In the genomic region with DNA sequence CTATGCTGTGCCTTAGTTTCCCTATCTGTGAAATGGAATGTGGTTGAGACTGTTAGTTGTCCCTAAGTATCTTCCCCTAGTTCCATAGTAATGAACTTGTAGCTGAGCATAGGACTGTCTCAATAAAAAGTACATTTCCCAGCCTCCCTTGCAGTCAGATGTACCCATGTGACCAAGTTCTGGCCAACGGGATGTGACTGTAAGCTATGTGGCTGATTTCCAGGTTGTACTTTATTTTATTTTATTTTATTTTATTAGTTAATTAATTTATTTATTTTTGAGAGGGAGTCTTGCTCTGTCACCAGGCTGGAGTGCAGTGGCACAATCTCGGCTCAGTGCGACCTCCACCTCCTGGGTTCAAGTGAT, we compare ENCODE assay signal across 18 cellular contexts.
DNase-seq lines count a peak whose midpoint lies in the region; ATAC-seq, FAIRE-seq and TF ChIP-seq lines count a peak whose summit lies in the region.
"Had no signal": no experiment of that assay in that cellular context is flagged by ENCODE, and none has a peak within 500 bp of the region (broad histone marks: within the 10 kb centered on the region; RNA-seq: fewer than 3 reads in every experiment).

No MANE protein-coding gene starts in this region.

- H3K4me1 ChIP-seq in HepG2 (ENCODE audit: insufficient read depth, low read length) (peaks cover 84% of the 10 kb centered on the region), right lobe of liver (peaks cover 0 to 15% (median 5%) of the 10 kb centered on the region in 4 donors), K562 (replicated peaks in 1 of 2; ENCODE audit: control insufficient read depth in 2 of 2, insufficient read depth in 2 of 2, low read length in 2 of 2) (peaks cover 35 to 42% of the 10 kb centered on the region in 2 experiments), keratinocyte (ENCODE audit: control insufficient read depth, extremely low read depth, insufficient read depth, low read length) (peaks cover 64% of the 10 kb centered on the region)

- DNase-seq in HepG2 (ENCODE audit: low spot score) (no peak), right lobe of liver (no peak), K562 (ENCODE audit: extremely low read depth in 1 of 4, low spot score in 3 of 4) (peak in 1 of 4 experiments; percentile 26), keratinocyte (ENCODE audit: low read depth, low spot score) (no peak), coronary artery (ENCODE audit: low spot score) (no peak), GM20000 (ENCODE audit: low spot score) (no peak)
- DNase-seq: 8988T; Calu3; CD8-positive, alpha-beta T cell; DND-41; EL; HCEC 1CT had no signal

- no peaks in the 10 kb centered on the region; a peak in 1 of 5 replicates for H3K27me3 ChIP-seq in HepG2 (ENCODE audit: control insufficient read depth in 1 of 2, insufficient read depth in 2 of 2, low read length in 2 of 2)
- no peaks in the 10 kb centered on the region for H3K27me3 ChIP-seq in right lobe of liver
- H3K27me3 ChIP-seq in K562 (ENCODE audit: control insufficient read depth in 2 of 2, insufficient read depth in 2 of 2, low read length in 2 of 2) = no peaks in the 10 kb centered on the region
- no peaks in the 10 kb centered on the region for H3K27me3 ChIP-seq in keratinocyte (ENCODE audit: control insufficient read depth, extremely low read depth, insufficient read depth, low read length)
- H3K27me3 ChIP-seq: BLaER1 treated with 17β-estradiol and CSF1 and Interleukin-3, amounts not matched to agents 10 nM and 100 nM had no signal

- BruUV-seq in HepG2 (replicated peaks; lab: Mats Ljungman, UMichigan) (no TSS peak), K562 (replicated peaks; lab: Mats Ljungman, UMichigan) (no TSS peak)

- dilution Hi-C loops in keratinocyte (cut with MboI; ENCODE audit: extremely low pct_ligation_motif_present, low sequenced_read_pairs) = no loop called here

- H3K27ac ChIP-seq in HepG2 (ENCODE audit: extremely low read length, insufficient read depth, low read length) (no peak overlapping the region), right lobe of liver (no peak overlapping the region), K562 (ENCODE audit: extremely low read depth, low read depth, low read length) (no peak overlapping the region), keratinocyte (ENCODE audit: control insufficient read depth, insufficient read depth, low read length) (peak overlapping the region; percentile 75), coronary artery (no peak overlapping the region)
- H3K27ac ChIP-seq: BLaER1 treated with 17β-estradiol and CSF1 and Interleukin-3, amounts not matched to agents 10 nM and 100 nM; HL-60 had no signal

- in situ Hi-C loops in HepG2 (cut with HindIII; ENCODE audit: extremely low pct_ligation_motif_present, low pct_unique_long_range_greater_than_20kb) = no loop called here
- in situ Hi-C loops in K562 (cut with MboI) = no loop called here

- intact Hi-C loops in HepG2 (cut with micrococcal nuclease; ENCODE audit: unreplicated experiment) = no loop called here
- intact Hi-C loops in right lobe of liver (cut with DNase I) = no loop called here
- intact Hi-C loops in K562 (cut with micrococcal nuclease) = no loop called here

- TF ChIP-seq CTCF in HepG2 (CRISPR knock-in tag; IDR thresholded peaks at IDR 0.05) = no peak
- TF ChIP-seq CTCF in right lobe of liver (IDR thresholded peaks at IDR 0.05) = no peak
- no peak for TF ChIP-seq CTCF in K562 (IDR thresholded peaks at IDR 0.05 in 2 of 3, conservative IDR thresholded peaks at IDR 0.05 in 1 of 3; ENCODE audit: insufficient read depth in 2 of 3, low read depth in 1 of 3, low read length in 3 of 3)
- no peak for TF ChIP-seq CTCF in keratinocyte (optimal IDR thresholded peaks at IDR 0.05 in 1 of 3, IDR thresholded peaks at IDR 0.05 in 1 of 3, conservative IDR thresholded peaks at IDR 0.05 in 1 of 3; ENCODE audit: extremely low read depth in 1 of 3, insufficient read depth in 2 of 3, low read length in 3 of 3)
- no peak for TF ChIP-seq CTCF in coronary artery (IDR thresholded peaks at IDR 0.05)
- no peak for TF ChIP-seq CTCF in GM20000 (IDR thresholded peaks at IDR 0.05; ENCODE audit: extremely low read depth, missing control alignments)

- H3K79me2 ChIP-seq in HepG2 (ENCODE audit: insufficient read depth, low read length) (no peaks in the 10 kb centered on the region), K562 (ENCODE audit: control insufficient read depth, insufficient read depth, low read length) (no peaks in the 10 kb centered on the region), keratinocyte (ENCODE audit: control insufficient read depth, insufficient read depth, low read length) (no peaks in the 10 kb centered on the region)

- H3K9ac ChIP-seq in HepG2 (ENCODE audit: insufficient read depth, low read depth, low read length) (no peak overlapping the region), K562 (ENCODE audit: insufficient read depth in 1 of 2, low read depth in 2 of 2, low read length in 2 of 2) (no peak overlapping the region), keratinocyte (ENCODE audit: control insufficient read depth, extremely low read depth, insufficient read depth, low read length) (peak overlapping the region; percentile 53)
- H3K9ac ChIP-seq: BLaER1 treated with 17β-estradiol and CSF1 and Interleukin-3, amounts not matched to agents 10 nM and 100 nM had no signal

- H2AFZ ChIP-seq in HepG2 (ENCODE audit: low read length) = peak overlapping the region; percentile 42
- peak overlapping the region; percentile 69 for H2AFZ ChIP-seq in K562 (ENCODE audit: low read depth, low read length)
- H2AFZ ChIP-seq in keratinocyte (ENCODE audit: control insufficient read depth, low read length) = no peak overlapping the region

- H3K9me1 ChIP-seq in K562 (ENCODE audit: control insufficient read depth, insufficient read depth, low read length) (no peaks in the 10 kb centered on the region), keratinocyte (ENCODE audit: control insufficient read depth, extremely low read depth, insufficient read depth, low read length) (no peaks in the 10 kb centered on the region)

- no peaks in the 10 kb centered on the region for H4K20me1 ChIP-seq in HepG2 (ENCODE audit: insufficient read depth, low read length)
- H4K20me1 ChIP-seq in K562 (replicated peaks; ENCODE audit: control insufficient read depth, insufficient read depth, low read length) = no peaks in the 10 kb centered on the region
- H4K20me1 ChIP-seq in keratinocyte (ENCODE audit: control insufficient read depth, extremely low read depth, insufficient read depth, low read length) = no peaks in the 10 kb centered on the region
- H4K20me1 ChIP-seq: BLaER1 treated with 17β-estradiol and CSF1 and Interleukin-3, amounts not matched to agents 10 nM and 100 nM had no signal

- CTCF ChIA-PET in HepG2 (lab: Yijun Ruan, JAX; ENCODE audit: low intra/inter-chr PET ratio, low total read pairs) (no interaction called here), K562 (lab: Yijun Ruan, JAX; ENCODE audit: low intra/inter-chr PET ratio) (no interaction called here)

- no peak for TF ChIP-seq EP300 in HepG2 (IDR thresholded peaks at IDR 0.05; ENCODE audit: low read depth in 2 of 2, low read length in 2 of 2)
- TF ChIP-seq EP300 in HepG2 (CRISPR knock-in tag; IDR thresholded peaks at IDR 0.05; ENCODE audit: borderline replicate concordance) = no peak
- no peak for TF ChIP-seq EP300 in K562 (IDR thresholded peaks at IDR 0.05; ENCODE audit: low read length)

- no peak overlapping the region for H3K4me3 ChIP-seq in HepG2 (replicated peaks in 1 of 3; ENCODE audit: insufficient read depth in 1 of 3, low read depth in 2 of 3, low read length in 3 of 3)
- H3K4me3 ChIP-seq in right lobe of liver = no peak overlapping the region
- no peak overlapping the region for H3K4me3 ChIP-seq in K562
- H3K4me3 ChIP-seq in keratinocyte (ENCODE audit: control insufficient read depth in 2 of 3, extremely low read depth in 1 of 3, insufficient read depth in 2 of 3, low read depth in 1 of 3, low read length in 3 of 3) = no peak overlapping the region
- no peak overlapping the region for H3K4me3 ChIP-seq in coronary artery
- H3K4me3 ChIP-seq: BLaER1 treated with 17β-estradiol and CSF1 and Interleukin-3, amounts not matched to agents 10 nM and 100 nM; GM12878; GM23338 had no signal

- no peak for ATAC-seq in HepG2
- ATAC-seq in right lobe of liver = no peak
- ATAC-seq in K562 = no peak
- no peak for ATAC-seq in HG03175 (IDR thresholded peaks at IDR 0.05; ENCODE audit: unreplicated experiment)
- ATAC-seq: CD8-positive, alpha-beta T cell; GM23338 had no signal

- WGBS in HepG2 (ENCODE audit: low lambda C conversion rate) = 76% methylated on average over 3 of the region's 3 CpGs
- WGBS in right lobe of liver (ENCODE audit: insufficient coverage, low coverage, low lambda C conversion rate, missing lambda C conversion rate) = 86% methylated on average over 3 of the region's 3 CpGs
- 87% methylated on average over 3 of the region's 3 CpGs for WGBS in K562 (ENCODE audit: insufficient coverage, low coverage, missing lambda C conversion rate)

- FAIRE-seq in HepG2 (lab: Jason Lieb, UNC) (no peak), K562 (lab: Jason Lieb, UNC) (no peak), keratinocyte (lab: Jason Lieb, UNC) (no peak)
- FAIRE-seq: GM12878, H54 had no signal

- POLR2A ChIA-PET in HepG2 (lab: Yijun Ruan, JAX) (interaction anchor here (1.3 to 1.6 kb wide), 2 partner anchors 12 to 39 kb away, joined by 3 to 4 read pairs; no protein-coding TSS in a partner anchor), K562 (lab: Yijun Ruan, JAX) (interaction anchor here (0.6 to 1.3 kb wide), 2 partner anchors 24 to 226 kb away, joined by 3 read pairs; no protein-coding TSS in a partner anchor)

- TF ChIP-seq POLR2A in HepG2 (IDR thresholded peaks at IDR 0.05; ENCODE audit: insufficient read depth in 1 of 2, low read depth in 2 of 2, low read length in 2 of 2) = no peak
- no peak for TF ChIP-seq POLR2A in right lobe of liver (IDR thresholded peaks at IDR 0.05)
- TF ChIP-seq POLR2A in K562 (conservative IDR thresholded peaks at IDR 0.05) = no peak

- no peak for TF ChIP-seq RAD21 in HepG2 (CRISPR knock-in tag; IDR thresholded peaks at IDR 0.05)
- no peak for TF ChIP-seq RAD21 in K562 (CRISPR knock-in tag; conservative IDR thresholded peaks at IDR 0.05 in 1 of 2, IDR thresholded peaks at IDR 0.05 in 1 of 2)

- H3K9me3 ChIP-seq in HepG2 (ENCODE audit: low read length) (no peaks in the 10 kb centered on the region), right lobe of liver (no peaks in the 10 kb centered on the region), K562 (replicated peaks; ENCODE audit: control insufficient read depth, insufficient read depth, low read depth, low read length) (no peaks in the 10 kb centered on the region), keratinocyte (ENCODE audit: control insufficient read depth, low read depth, low read length) (no peaks in the 10 kb centered on the region)
- H3K9me3 ChIP-seq: BLaER1 treated with 17β-estradiol and CSF1 and Interleukin-3, amounts not matched to agents 10 nM and 100 nM had no signal

- H3K4me2 ChIP-seq in HepG2 (ENCODE audit: low read depth, low read length) (no peak overlapping the region), K562 (ENCODE audit: insufficient read depth, low read length) (no peak overlapping the region), keratinocyte (ENCODE audit: control insufficient read depth, extremely low read depth, insufficient read depth, low read depth, low read length) (peak overlapping the region; percentile 67)
- H3K4me2 ChIP-seq: GM23338 had no signal

- H3K36me3 ChIP-seq in HepG2 (replicated peaks in 1 of 2; ENCODE audit: control insufficient read depth in 1 of 2, insufficient read depth in 2 of 2, low read length in 2 of 2) (no peaks in the 10 kb centered on the region), right lobe of liver (no peaks in the 10 kb centered on the region), K562 (ENCODE audit: control insufficient read depth, insufficient read depth, low read length) (no peaks in the 10 kb centered on the region), keratinocyte (ENCODE audit: control insufficient read depth in 2 of 2, extremely low read depth in 1 of 2, insufficient read depth in 2 of 2, low read length in 2 of 2) (peaks cover 0 to 2% of the 10 kb centered on the region in 2 experiments)
- H3K36me3 ChIP-seq: BLaER1 treated with 17β-estradiol and CSF1 and Interleukin-3, amounts not matched to agents 10 nM and 100 nM had no signal
